Comparison of ENCODE assay signal across 1 cellular context in genomic region chr6:42722497-42722896, GRCh38.
TF ChIP-seq lines count a peak whose summit lies in the region.

A gene with protein sequence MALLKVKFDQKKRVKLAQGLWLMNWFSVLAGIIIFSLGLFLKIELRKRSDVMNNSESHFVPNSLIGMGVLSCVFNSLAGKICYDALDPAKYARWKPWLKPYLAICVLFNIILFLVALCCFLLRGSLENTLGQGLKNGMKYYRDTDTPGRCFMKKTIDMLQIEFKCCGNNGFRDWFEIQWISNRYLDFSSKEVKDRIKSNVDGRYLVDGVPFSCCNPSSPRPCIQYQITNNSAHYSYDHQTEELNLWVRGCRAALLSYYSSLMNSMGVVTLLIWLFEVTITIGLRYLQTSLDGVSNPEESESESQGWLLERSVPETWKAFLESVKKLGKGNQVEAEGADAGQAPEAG (minus strand): TSS chr6:42722597. CDS start chr6:42722334, 263 bp downstream.

TF ChIP-seq in K562, 482 proteins besides CTCF, POLR2A, EP300 and RAD21:
- TF ChIP-seq ARID3B (CRISPR knock-in tag; IDR thresholded peaks at IDR 0.05; ENCODE audit: borderline replicate concordance) (no peak), TGIF2 (CRISPR knock-in tag; IDR thresholded peaks at IDR 0.05) (no peak), CCAR2 (IDR thresholded peaks at IDR 0.05; ENCODE audit: low read depth, low read length) (no peak), KAT7 (CRISPR knock-in tag; IDR thresholded peaks at IDR 0.05; ENCODE audit: borderline replicate concordance) (no peak), ZNF280B (CRISPR knock-in tag; IDR thresholded peaks at IDR 0.05) (no peak), PRDM10 (IDR thresholded peaks at IDR 0.05; ENCODE audit: partially characterized antibody) (no peak), CBX3 (IDR thresholded peaks at IDR 0.05; ENCODE audit: borderline replicate concordance in 1 of 2, low read length in 2 of 2) (no peak), POLR3A (IDR thresholded peaks at IDR 0.05; ENCODE audit: borderline replicate concordance, extremely low read depth, insufficient read depth, insufficient read length) (no peak)
- TF ChIP-seq, protein P1, sequence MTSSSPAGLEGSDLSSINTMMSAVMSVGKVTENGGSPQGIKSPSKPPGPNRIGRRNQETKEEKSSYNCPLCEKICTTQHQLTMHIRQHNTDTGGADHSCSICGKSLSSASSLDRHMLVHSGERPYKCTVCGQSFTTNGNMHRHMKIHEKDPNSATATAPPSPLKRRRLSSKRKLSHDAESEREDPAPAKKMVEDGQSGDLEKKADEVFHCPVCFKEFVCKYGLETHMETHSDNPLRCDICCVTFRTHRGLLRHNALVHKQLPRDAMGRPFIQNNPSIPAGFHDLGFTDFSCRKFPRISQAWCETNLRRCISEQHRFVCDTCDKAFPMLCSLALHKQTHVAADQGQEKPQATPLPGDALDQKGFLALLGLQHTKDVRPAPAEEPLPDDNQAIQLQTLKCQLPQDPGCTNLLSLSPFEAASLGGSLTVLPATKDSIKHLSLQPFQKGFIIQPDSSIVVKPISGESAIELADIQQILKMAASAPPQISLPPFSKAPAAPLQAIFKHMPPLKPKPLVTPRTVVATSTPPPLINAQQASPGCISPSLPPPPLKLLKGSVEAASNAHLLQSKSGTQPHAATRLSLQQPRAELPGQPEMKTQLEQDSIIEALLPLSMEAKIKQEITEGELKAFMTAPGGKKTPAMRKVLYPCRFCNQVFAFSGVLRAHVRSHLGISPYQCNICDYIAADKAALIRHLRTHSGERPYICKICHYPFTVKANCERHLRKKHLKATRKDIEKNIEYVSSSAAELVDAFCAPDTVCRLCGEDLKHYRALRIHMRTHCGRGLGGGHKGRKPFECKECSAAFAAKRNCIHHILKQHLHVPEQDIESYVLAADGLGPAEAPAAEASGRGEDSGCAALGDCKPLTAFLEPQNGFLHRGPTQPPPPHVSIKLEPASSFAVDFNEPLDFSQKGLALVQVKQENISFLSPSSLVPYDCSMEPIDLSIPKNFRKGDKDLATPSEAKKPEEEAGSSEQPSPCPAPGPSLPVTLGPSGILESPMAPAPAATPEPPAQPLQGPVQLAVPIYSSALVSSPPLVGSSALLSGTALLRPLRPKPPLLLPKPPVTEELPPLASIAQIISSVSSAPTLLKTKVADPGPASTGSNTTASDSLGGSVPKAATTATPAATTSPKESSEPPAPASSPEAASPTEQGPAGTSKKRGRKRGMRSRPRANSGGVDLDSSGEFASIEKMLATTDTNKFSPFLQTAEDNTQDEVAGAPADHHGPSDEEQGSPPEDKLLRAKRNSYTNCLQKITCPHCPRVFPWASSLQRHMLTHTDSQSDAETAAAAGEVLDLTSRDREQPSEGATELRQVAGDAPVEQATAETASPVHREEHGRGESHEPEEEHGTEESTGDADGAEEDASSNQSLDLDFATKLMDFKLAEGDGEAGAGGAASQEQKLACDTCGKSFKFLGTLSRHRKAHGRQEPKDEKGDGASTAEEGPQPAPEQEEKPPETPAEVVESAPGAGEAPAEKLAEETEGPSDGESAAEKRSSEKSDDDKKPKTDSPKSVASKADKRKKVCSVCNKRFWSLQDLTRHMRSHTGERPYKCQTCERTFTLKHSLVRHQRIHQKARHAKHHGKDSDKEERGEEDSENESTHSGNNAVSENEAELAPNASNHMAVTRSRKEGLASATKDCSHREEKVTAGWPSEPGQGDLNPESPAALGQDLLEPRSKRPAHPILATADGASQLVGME (CRISPR knock-in tag; IDR thresholded peaks at IDR 0.05), result no peak
- TF ChIP-seq, protein P2, sequence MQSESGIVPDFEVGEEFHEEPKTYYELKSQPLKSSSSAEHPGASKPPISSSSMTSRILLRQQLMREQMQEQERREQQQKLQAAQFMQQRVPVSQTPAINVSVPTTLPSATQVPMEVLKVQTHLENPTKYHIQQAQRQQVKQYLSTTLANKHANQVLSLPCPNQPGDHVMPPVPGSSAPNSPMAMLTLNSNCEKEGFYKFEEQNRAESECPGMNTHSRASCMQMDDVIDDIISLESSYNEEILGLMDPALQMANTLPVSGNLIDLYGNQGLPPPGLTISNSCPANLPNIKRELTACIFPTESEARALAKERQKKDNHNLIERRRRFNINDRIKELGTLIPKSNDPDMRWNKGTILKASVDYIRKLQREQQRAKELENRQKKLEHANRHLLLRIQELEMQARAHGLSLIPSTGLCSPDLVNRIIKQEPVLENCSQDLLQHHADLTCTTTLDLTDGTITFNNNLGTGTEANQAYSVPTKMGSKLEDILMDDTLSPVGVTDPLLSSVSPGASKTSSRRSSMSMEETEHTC (IDR thresholded peaks at IDR 0.05), result no peak
TF ChIP-seq in K562: peak in this region for 0.
